Comparison of ENCODE assay signal across 2 cellular contexts in the genomic region with DNA sequence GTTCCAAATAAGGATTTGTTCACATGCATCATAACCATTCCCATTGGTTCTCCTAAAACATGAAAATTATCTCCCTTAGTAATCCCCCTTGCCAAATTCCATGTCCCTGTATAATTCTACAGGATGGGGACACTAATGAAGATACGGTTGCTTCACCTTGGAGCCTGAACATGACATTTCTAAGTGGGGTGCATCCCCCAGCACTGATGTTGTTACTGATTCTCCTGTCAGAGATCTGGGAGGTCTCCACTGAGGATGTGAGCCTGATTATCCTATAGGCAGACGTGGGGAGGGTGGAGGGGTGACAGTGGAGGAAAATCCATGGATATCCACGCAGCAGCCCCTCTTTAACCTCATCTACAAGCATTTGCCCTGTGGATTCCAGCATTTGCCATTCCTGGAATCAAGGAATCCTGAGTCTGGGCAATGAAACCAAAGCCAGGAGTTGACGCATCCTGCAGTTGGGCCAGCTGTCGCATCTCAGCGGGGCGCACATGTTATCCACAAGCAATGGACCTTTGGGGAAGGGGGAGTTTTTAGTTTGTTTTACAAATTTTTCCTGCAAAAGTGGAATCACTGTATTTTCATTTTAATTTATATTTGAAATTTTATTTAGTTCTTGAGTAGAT.
TF ChIP-seq lines count a peak whose summit lies in the region.

No MANE protein-coding gene starts in this region.

TF ChIP-seq in HepG2, 621 proteins besides CTCF, POLR2A, EP300 and RAD21:
- TF ChIP-seq ADNP (CRISPR knock-in tag; IDR thresholded peaks at IDR 0.05) = no peak
- TF ChIP-seq, protein P1, sequence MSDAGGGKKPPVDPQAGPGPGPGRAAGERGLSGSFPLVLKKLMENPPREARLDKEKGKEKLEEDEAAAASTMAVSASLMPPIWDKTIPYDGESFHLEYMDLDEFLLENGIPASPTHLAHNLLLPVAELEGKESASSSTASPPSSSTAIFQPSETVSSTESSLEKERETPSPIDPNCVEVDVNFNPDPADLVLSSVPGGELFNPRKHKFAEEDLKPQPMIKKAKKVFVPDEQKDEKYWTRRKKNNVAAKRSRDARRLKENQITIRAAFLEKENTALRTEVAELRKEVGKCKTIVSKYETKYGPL (CRISPR knock-in tag; IDR thresholded peaks at IDR 0.05) = no peak
- no peak for TF ChIP-seq ZMAT3 (CRISPR knock-in tag; conservative IDR thresholded peaks at IDR 0.05)
- TF ChIP-seq, protein P2, sequence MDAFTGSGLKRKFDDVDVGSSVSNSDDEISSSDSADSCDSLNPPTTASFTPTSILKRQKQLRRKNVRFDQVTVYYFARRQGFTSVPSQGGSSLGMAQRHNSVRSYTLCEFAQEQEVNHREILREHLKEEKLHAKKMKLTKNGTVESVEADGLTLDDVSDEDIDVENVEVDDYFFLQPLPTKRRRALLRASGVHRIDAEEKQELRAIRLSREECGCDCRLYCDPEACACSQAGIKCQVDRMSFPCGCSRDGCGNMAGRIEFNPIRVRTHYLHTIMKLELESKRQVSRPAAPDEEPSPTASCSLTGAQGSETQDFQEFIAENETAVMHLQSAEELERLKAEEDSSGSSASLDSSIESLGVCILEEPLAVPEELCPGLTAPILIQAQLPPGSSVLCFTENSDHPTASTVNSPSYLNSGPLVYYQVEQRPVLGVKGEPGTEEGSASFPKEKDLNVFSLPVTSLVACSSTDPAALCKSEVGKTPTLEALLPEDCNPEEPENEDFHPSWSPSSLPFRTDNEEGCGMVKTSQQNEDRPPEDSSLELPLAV (CRISPR knock-in tag; conservative IDR thresholded peaks at IDR 0.05; ENCODE audit: low read depth) = no peak
- TF ChIP-seq PHF21A (CRISPR knock-in tag; IDR thresholded peaks at IDR 0.05) = no peak
- TF ChIP-seq XRCC5 (optimal IDR thresholded peaks at IDR 0.05; ENCODE audit: low read length) = no peak
- TF ChIP-seq ZNF619 (CRISPR knock-in tag; IDR thresholded peaks at IDR 0.05) = no peak
- TF ChIP-seq, protein P3, sequence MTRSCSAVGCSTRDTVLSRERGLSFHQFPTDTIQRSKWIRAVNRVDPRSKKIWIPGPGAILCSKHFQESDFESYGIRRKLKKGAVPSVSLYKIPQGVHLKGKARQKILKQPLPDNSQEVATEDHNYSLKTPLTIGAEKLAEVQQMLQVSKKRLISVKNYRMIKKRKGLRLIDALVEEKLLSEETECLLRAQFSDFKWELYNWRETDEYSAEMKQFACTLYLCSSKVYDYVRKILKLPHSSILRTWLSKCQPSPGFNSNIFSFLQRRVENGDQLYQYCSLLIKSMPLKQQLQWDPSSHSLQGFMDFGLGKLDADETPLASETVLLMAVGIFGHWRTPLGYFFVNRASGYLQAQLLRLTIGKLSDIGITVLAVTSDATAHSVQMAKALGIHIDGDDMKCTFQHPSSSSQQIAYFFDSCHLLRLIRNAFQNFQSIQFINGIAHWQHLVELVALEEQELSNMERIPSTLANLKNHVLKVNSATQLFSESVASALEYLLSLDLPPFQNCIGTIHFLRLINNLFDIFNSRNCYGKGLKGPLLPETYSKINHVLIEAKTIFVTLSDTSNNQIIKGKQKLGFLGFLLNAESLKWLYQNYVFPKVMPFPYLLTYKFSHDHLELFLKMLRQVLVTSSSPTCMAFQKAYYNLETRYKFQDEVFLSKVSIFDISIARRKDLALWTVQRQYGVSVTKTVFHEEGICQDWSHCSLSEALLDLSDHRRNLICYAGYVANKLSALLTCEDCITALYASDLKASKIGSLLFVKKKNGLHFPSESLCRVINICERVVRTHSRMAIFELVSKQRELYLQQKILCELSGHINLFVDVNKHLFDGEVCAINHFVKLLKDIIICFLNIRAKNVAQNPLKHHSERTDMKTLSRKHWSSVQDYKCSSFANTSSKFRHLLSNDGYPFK (CRISPR knock-in tag; IDR thresholded peaks at IDR 0.05; ENCODE audit: borderline replicate concordance) = no peak
- TF ChIP-seq POLR2AphosphoS5 (IDR thresholded peaks at IDR 0.05; ENCODE audit: low read depth, low read length) = peak; percentile 40; the same call in 1 of the 2 replicates
- peak; percentile 98 for TF ChIP-seq RBM22 (optimal IDR thresholded peaks at IDR 0.05; ENCODE audit: low read length)
TF ChIP-seq in HepG2: peak in this region for 2.

TF ChIP-seq in GM12878, 131 proteins besides CTCF, POLR2A, EP300 and RAD21:
- TF ChIP-seq, protein P4, sequence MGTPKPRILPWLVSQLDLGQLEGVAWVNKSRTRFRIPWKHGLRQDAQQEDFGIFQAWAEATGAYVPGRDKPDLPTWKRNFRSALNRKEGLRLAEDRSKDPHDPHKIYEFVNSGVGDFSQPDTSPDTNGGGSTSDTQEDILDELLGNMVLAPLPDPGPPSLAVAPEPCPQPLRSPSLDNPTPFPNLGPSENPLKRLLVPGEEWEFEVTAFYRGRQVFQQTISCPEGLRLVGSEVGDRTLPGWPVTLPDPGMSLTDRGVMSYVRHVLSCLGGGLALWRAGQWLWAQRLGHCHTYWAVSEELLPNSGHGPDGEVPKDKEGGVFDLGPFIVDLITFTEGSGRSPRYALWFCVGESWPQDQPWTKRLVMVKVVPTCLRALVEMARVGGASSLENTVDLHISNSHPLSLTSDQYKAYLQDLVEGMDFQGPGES (IDR thresholded peaks at IDR 0.05) = no peak
- 0 out of 2 replicates have a peak, but pooled peaks have one; percentile 19 for TF ChIP-seq POLR2AphosphoS5 (IDR thresholded peaks at IDR 0.05; ENCODE audit: low read length)
